1 cellular context compared by ENCODE assay signal in genomic region chr17:80486692-80487091, GRCh38.
TF ChIP-seq lines count a peak whose summit lies in the region.

No MANE protein-coding gene starts in this region.

TF ChIP-seq in IMR-90, 13 proteins besides CTCF, POLR2A, EP300 and RAD21 (continued from another document):
- TF ChIP-seq SMC3 (IDR thresholded peaks at IDR 0.05; ENCODE audit: low read depth, low read length) (no peak), NFE2L2 (IDR thresholded peaks at IDR 0.05; ENCODE audit: low read depth, low read length) (no peak), FOS (IDR thresholded peaks at IDR 0.05; ENCODE audit: low read depth, low read length) (no peak)
- TF ChIP-seq, protein P1, sequence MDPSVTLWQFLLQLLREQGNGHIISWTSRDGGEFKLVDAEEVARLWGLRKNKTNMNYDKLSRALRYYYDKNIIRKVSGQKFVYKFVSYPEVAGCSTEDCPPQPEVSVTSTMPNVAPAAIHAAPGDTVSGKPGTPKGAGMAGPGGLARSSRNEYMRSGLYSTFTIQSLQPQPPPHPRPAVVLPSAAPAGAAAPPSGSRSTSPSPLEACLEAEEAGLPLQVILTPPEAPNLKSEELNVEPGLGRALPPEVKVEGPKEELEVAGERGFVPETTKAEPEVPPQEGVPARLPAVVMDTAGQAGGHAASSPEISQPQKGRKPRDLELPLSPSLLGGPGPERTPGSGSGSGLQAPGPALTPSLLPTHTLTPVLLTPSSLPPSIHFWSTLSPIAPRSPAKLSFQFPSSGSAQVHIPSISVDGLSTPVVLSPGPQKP (IDR thresholded peaks at IDR 0.05; ENCODE audit: borderline replicate concordance, low read depth, low read length): no peak
